17 cellular contexts compared by ENCODE assay signal in genomic region chr7:82179311-82179710, GRCh38.
A peak's percentile ranks its signal among the peaks of the same experiment; 100 is the strongest.
DNase-seq lines count a peak whose midpoint lies in the region; ATAC-seq and TF ChIP-seq lines count a peak whose summit lies in the region.
"Had no signal": no experiment of that assay in that cellular context is flagged by ENCODE, and none has a peak within 500 bp of the region (broad histone marks: within the 10 kb centered on the region; RNA-seq: fewer than 3 reads in every experiment).

No MANE protein-coding gene starts in this region.

- H3K4me3 ChIP-seq in HUES64 (ENCODE audit: low read length) (no peak overlapping the region), right atrium auricular region (no peak overlapping the region)
- H3K4me3 ChIP-seq: BLaER1 had no signal

- H3K36me3 Mint-ChIP-seq in WTC11: no peaks in the 10 kb centered on the region
- H3K36me3 Mint-ChIP-seq: CD4-positive, alpha-beta memory T cell had no signal

- H3K27me3 ChIP-seq in HUES64 (ENCODE audit: insufficient read depth, low read length): no peaks in the 10 kb centered on the region
- no peaks in the 10 kb centered on the region for H3K27me3 ChIP-seq in right atrium auricular region
- H3K27me3 ChIP-seq: BLaER1 had no signal

- peak overlapping the region; percentile 75 for H3K27ac ChIP-seq in HUES64 (ENCODE audit: low read depth, low read length)
- no peak overlapping the region for H3K27ac ChIP-seq in right atrium auricular region
- H3K27ac ChIP-seq: BLaER1, HL-60 had no signal

- POLR2A ChIA-PET in WTC11 (lab: Charles Lee): no interaction called here

- peak; percentile 55 for DNase-seq in EH (ENCODE audit: low read depth)
- DNase-seq in WTC11 (ENCODE audit: low spot score): no peak
- peak; percentile 43 for DNase-seq in iris pigment epithelial cell (ENCODE audit: low read depth)
- DNase-seq in right atrium auricular region (ENCODE audit: low spot score): no peak
- no peak for DNase-seq in KBM-7
- DNase-seq: CD4-positive, alpha-beta memory T cell; NCI-H1930; NCI-H226; NCI-H524; NK-92 treated with Interleukin-12 subunit alpha and Interleukin-12 subunit beta, amount 100 ng/mL, for 24 hours; Right ventricle myocardium superior; SW 1271 had no signal

- H3K4me1 ChIP-seq in HUES64 (ENCODE audit: insufficient read depth, low read length): peaks cover 60% of the 10 kb centered on the region
- H3K4me1 ChIP-seq in right atrium auricular region: no peaks in the 10 kb centered on the region
- H3K4me1 ChIP-seq: BLaER1 had no signal

- TF ChIP-seq CTCF in WTC11 (IDR thresholded peaks at IDR 0.05) (no peak), right atrium auricular region (IDR thresholded peaks at IDR 0.05) (no peak)

- ATAC-seq in WTC11 (peak; percentile 79), GM18868 (IDR thresholded peaks at IDR 0.05; ENCODE audit: unreplicated experiment) (no peak), HG03354 (IDR thresholded peaks at IDR 0.05; ENCODE audit: poor library complexity, severe bottlenecking, unreplicated experiment) (no peak)

- H3K9me3 ChIP-seq in HUES64 (ENCODE audit: insufficient read depth, low read depth, low read length) (no peaks in the 10 kb centered on the region), right atrium auricular region (no peaks in the 10 kb centered on the region)
- H3K9me3 ChIP-seq: BLaER1 had no signal

- H3K9ac ChIP-seq in HUES64 (ENCODE audit: low read depth, low read length): no peak overlapping the region
- H3K9ac ChIP-seq: BLaER1 had no signal

- no peaks in the 10 kb centered on the region for H3K36me3 ChIP-seq in HUES64 (ENCODE audit: insufficient read depth, low read length)
- no peaks in the 10 kb centered on the region for H3K36me3 ChIP-seq in right atrium auricular region
- H3K36me3 ChIP-seq: BLaER1 had no signal

- WGBS in HUES64: 65% methylated on average over 1 of the region's 1 CpG

- in situ Hi-C loops in KBM-7 (cut with MboI; ENCODE audit: low pct_unique_long_range_greater_than_20kb, low sequenced_read_pairs): no loop called here

- peaks cover 68% of the 10 kb centered on the region for H3K4me1 Mint-ChIP-seq in WTC11
- H3K4me1 Mint-ChIP-seq: CD4-positive, alpha-beta memory T cell had no signal

- no peaks in the 10 kb centered on the region for H3K9me3 Mint-ChIP-seq in WTC11

- no peaks in the 10 kb centered on the region for H3K27me3 Mint-ChIP-seq in WTC11 (ENCODE audit: low read depth)
- H3K27me3 Mint-ChIP-seq: CD4-positive, alpha-beta memory T cell had no signal

- H3K27ac Mint-ChIP-seq in WTC11: peak overlapping the region; percentile 59; the same call in 1 of the 2 replicates
- H3K27ac Mint-ChIP-seq: CD4-positive, alpha-beta memory T cell had no signal

- CTCF ChIA-PET in WTC11 (lab: Charles Lee): interaction anchor here (1.5 kb wide), 1 partner anchor 14 kb away, joined by 3 read pairs; no protein-coding TSS in a partner anchor

- no peak overlapping the region for H3K4me3 Mint-ChIP-seq in WTC11
- H3K4me3 Mint-ChIP-seq: CD4-positive, alpha-beta memory T cell had no signal

TF ChIP-seq in WTC11, 78 proteins besides CTCF, POLR2A, EP300 and RAD21:
- no peak for TF ChIP-seq MXD4 (CRISPR knock-in tag; IDR thresholded peaks at IDR 0.05; ENCODE audit: borderline replicate concordance)
- TF ChIP-seq ETV6 (CRISPR knock-in tag; IDR thresholded peaks at IDR 0.05): no peak
- TF ChIP-seq NR3C1 (CRISPR knock-in tag; conservative IDR thresholded peaks at IDR 0.05; ENCODE audit: low read depth): no peak
- no peak for TF ChIP-seq ZNF281 (CRISPR knock-in tag; IDR thresholded peaks at IDR 0.05)

Comparison
In these comparisons a context has a peak if more than half of its experiments do, and no peak if none do; other contexts are left out.
1. DNase-seq: peak in EH (single experiment) and iris pigment epithelial cell (single experiment); none in WTC11 (single experiment), right atrium auricular region (single experiment) and KBM-7 (single experiment).